ENCODE assay signal across 10 cellular contexts in genomic region chr3:135964160-135964955, GRCh38. TPM values are rescaled to one million over a fixed set of nuclear protein-coding genes. Genes with fewer than 3 reads are reported as not detected.
DNase-seq lines count a peak whose midpoint lies in the region; ATAC-seq and FAIRE-seq lines count a peak whose summit lies in the region.
"Had no signal": no experiment of that assay in that cellular context is flagged by ENCODE, and none has a peak within 500 bp of the region (broad histone marks: within the 10 kb centered on the region; RNA-seq: fewer than 3 reads in every experiment).

No MANE protein-coding gene starts in this region.

- WGBS in small intestine, 3 donors: 55 to 85% (median 58%) methylated on average over 1 of the region's 1 CpG

- H3K36me3 ChIP-seq in iPS-20b (ENCODE audit: insufficient read depth, low read depth, low read length) (no peaks in the 10 kb centered on the region), small intestine (ENCODE audit: control insufficient read depth in 2 of 2, insufficient read depth in 2 of 2, low read length in 2 of 2) (no peaks in the 10 kb centered on the region)

- peaks cover 30% of the 10 kb centered on the region for H3K27me3 Mint-ChIP-seq in activated T-cell treated with anti-CD3 and anti-CD28 coated beads, Interleukin-2, amount 50 U/mL, for 4 hours (ENCODE audit: low read depth)
- peaks cover 13 to 32% of the 10 kb centered on the region in 2 donors for H3K27me3 Mint-ChIP-seq in T-cell

- H3K9ac ChIP-seq in iPS-20b (ENCODE audit: low read depth, low read length): no peak overlapping the region

- no peak for DNase-seq in activated T-cell treated with anti-CD3 and anti-CD28 coated beads, Interleukin-2, amount 50 U/mL, for 4 hours
- DNase-seq in activated T-cell treated with anti-CD3 and anti-CD28 coated beads for 4 hours: no peak
- DNase-seq in T-cell: no peak
- DNase-seq in small intestine: peak; percentile 76
- DNase-seq in KBM-7: no peak
- DNase-seq in left ventricle myocardium superior: no peak
- DNase-seq: activated CD4-positive, alpha-beta T cell treated with anti-CD3 and anti-CD28 coated beads, Interleukin-2, amount 50 U/mL, for 48 hours; SW 1271 had no signal

- intact Hi-C loops in left ventricle myocardium superior (cut with micrococcal nuclease): no loop called here

- in situ Hi-C loops in KBM-7 (cut with MboI; ENCODE audit: low pct_unique_long_range_greater_than_20kb, low sequenced_read_pairs): no loop called here

- peaks cover 25% of the 10 kb centered on the region for H3K4me1 ChIP-seq in iPS-20b (ENCODE audit: insufficient read depth, low read length)
- no peaks in the 10 kb centered on the region for H3K4me1 ChIP-seq in small intestine (ENCODE audit: control insufficient read depth in 2 of 2, insufficient read depth in 1 of 2, low read depth in 1 of 2, low read length in 1 of 2)

- H3K27ac ChIP-seq in iPS-20b (ENCODE audit: low read length) (no peak overlapping the region), small intestine (ENCODE audit: low read depth in 1 of 2, low read length in 1 of 2) (no peak overlapping the region)

- peaks cover 29% of the 10 kb centered on the region for H3K9me3 Mint-ChIP-seq in activated T-cell treated with anti-CD3 and anti-CD28 coated beads, Interleukin-2, amount 50 U/mL, for 4 hours
- H3K9me3 Mint-ChIP-seq in T-cell: peaks cover 0 to 28% (median 15%) of the 10 kb centered on the region in 3 donors

- FAIRE-seq in small intestine (lab: Jason Lieb, UNC): no peak

- ATAC-seq in activated T-cell treated with anti-CD3 and anti-CD28 coated beads, Interleukin-2, amount 50 U/mL, for 4 hours: no peak
- no peak for ATAC-seq in T-cell (replicated peaks in 1 of 4)
- no peak for ATAC-seq in GM21619 (IDR thresholded peaks at IDR 0.05; ENCODE audit: unreplicated experiment)
- ATAC-seq in left ventricle myocardium superior: no peak

- peak overlapping the region; percentile 58 for H3K4me3 ChIP-seq in iPS-20b (ENCODE audit: low read length)
- no peak overlapping the region for H3K4me3 ChIP-seq in small intestine (ENCODE audit: low read depth in 1 of 2, low read length in 2 of 2)

- H3K9me3 ChIP-seq in iPS-20b (ENCODE audit: insufficient read depth, low read depth, low read length) (peaks cover 11% of the 10 kb centered on the region), small intestine (ENCODE audit: control insufficient read depth, low read depth) (no peaks in the 10 kb centered on the region)

- CTCF ChIA-PET in T-cell (lab: Charles Lee): no interaction called here

- POLR2A ChIA-PET in T-cell (lab: Charles Lee): interaction anchor here in 1 of 2 donors (0.5 kb wide), 1 partner anchor 1407 kb away, joined by 6 read pairs; no protein-coding TSS in a partner anchor

- no peaks in the 10 kb centered on the region for H3K27me3 ChIP-seq in iPS-20b (ENCODE audit: insufficient read depth, low read length)
- no peaks in the 10 kb centered on the region for H3K27me3 ChIP-seq in small intestine (ENCODE audit: control insufficient read depth in 2 of 2, insufficient read depth in 2 of 2, low read length in 2 of 2)

- H3K4me3 Mint-ChIP-seq in activated T-cell treated with anti-CD3 and anti-CD28 coated beads, Interleukin-2, amount 50 U/mL, for 4 hours: peak overlapping the region; percentile 71
- peak overlapping the region; percentile 73 to 82 (median 80) for H3K4me3 Mint-ChIP-seq in T-cell

- H3K4me1 Mint-ChIP-seq in activated T-cell treated with anti-CD3 and anti-CD28 coated beads, Interleukin-2, amount 50 U/mL, for 4 hours (ENCODE audit: low read depth): peaks cover 13% of the 10 kb centered on the region
- peaks cover 0 to 19% (median 14%) of the 10 kb centered on the region in 3 donors for H3K4me1 Mint-ChIP-seq in T-cell

- H3K27ac Mint-ChIP-seq in T-cell: no peak overlapping the region

- no peaks in the 10 kb centered on the region for H3K36me3 Mint-ChIP-seq in activated T-cell treated with anti-CD3 and anti-CD28 coated beads, Interleukin-2, amount 50 U/mL, for 4 hours (ENCODE audit: insufficient read depth)
- H3K36me3 Mint-ChIP-seq in T-cell: no peaks in the 10 kb centered on the region

RNA-seq across cellular contexts. Expression of gene PPP2R3A, which starts 1.2 kb away (rescaled TPM):
- under 1 TPM; 0.03 to 0.46 (median 0.42) TPM for total RNA-seq in activated T-cell treated with anti-CD3 and anti-CD28 coated beads, Interleukin-2, amount 50 U/mL, for 4 hours
- total RNA-seq in T-cell: under 1 TPM; 0.19 to 0.95 (median 0.30) TPM
- 1 to 10 TPM; 1.0 to 4.7 (median 2.2) TPM for polyA plus RNA-seq in small intestine
- 105 TPM for total RNA-seq in left ventricle myocardium superior

Comparison
In these comparisons a context has a peak if more than half of its experiments do, and no peak if none do; other contexts are left out.
1. RNA of gene PPP2R3A, which starts 1.2 kb away (total RNA-seq): 105 TPM in left ventricle myocardium superior (single experiment); 0.03 to 0.46 TPM in activated T-cell treated with anti-CD3 and anti-CD28 coated beads, Interleukin-2, amount 50 U/mL, for 4 hours and 0.19 to 0.95 TPM in T-cell; every median in the first group is over 10 times any median in the second.